Comparison of ENCODE assay signal across 1 cellular context in the genomic region with DNA sequence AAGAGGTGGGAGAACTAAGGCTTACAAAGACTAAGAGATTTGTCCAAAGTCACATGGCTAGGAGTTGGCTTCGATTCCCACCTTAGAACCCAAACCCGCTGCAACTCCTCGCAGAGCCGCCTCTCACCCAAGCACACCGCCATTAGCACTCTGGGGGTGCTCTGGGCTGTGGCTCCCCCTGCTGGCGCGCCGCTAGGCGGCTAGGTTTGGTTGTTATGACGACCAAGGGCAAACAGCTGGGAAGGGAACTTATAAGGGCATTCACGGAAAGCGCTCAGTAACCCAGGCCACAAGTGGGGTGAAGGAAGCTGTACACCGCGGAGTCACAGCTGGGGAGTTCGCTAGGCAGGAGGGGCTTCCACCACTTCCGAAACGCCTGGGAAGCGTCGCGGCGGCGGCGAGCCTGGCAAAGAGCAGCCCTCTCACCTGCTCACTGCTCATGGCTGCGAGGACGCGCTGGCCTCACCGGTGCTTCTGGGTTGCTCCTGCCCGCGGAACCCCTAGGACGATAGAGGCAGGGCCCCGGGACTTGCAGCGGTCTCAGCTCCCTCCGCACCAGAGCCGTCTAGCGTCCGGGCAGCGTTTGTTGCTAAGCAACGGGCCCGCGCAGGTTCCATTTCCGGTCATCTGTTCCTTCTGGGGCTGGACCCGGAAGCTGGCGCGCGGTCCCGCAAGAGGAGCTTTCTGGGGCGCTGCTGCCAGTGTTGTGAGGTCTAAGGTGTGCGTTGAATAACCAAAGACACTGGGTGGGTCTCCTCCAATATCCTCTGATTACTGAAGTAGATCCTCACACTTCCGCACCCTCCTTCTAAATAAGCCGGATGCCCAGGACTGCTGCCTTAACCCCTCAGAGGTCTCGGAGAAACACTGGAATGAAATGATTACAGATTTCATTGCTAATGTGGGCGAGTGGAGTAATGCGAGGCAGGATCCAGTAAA.
TF ChIP-seq lines count a peak whose summit lies in the region.

A gene (minus strand): TSS at position 567 of the 939 bp plus-strand sequence. CDS start 126 bp downstream, at position 441.

TF ChIP-seq in K562, 482 proteins besides CTCF, POLR2A, EP300 and RAD21 (continued from another document and continues in another):
- TF ChIP-seq, protein P1, sequence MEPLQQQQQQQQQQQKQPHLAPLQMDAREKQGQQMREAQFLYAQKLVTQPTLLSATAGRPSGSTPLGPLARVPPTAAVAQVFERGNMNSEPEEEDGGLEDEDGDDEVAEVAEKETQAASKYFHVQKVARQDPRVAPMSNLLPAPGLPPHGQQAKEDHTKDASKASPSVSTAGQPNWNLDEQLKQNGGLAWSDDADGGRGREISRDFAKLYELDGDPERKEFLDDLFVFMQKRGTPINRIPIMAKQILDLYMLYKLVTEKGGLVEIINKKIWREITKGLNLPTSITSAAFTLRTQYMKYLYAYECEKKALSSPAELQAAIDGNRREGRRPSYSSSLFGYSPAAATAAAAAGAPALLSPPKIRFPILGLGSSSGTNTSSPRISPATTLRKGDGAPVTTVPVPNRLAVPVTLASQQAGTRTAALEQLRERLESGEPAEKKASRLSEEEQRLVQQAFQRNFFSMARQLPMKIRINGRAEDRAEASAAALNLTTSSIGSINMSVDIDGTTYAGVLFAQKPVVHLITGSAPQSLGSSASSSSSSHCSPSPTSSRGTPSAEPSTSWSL (CRISPR knock-in tag; IDR thresholded peaks at IDR 0.05; ENCODE audit: borderline replicate concordance): no peak
- TF ChIP-seq MECOM (CRISPR knock-in tag; IDR thresholded peaks at IDR 0.05) (no peak), U2AF1 (optimal IDR thresholded peaks at IDR 0.05; ENCODE audit: low read depth, low read length) (no peak), POLR3A (IDR thresholded peaks at IDR 0.05; ENCODE audit: borderline replicate concordance, extremely low read depth, insufficient read depth, insufficient read length) (no peak), ZNF780A (CRISPR knock-in tag; IDR thresholded peaks at IDR 0.05) (no peak), SAP30 (IDR thresholded peaks at IDR 0.05; ENCODE audit: borderline replicate concordance, insufficient read depth, low read depth, low read length, poor library complexity, severe bottlenecking) (peak; percentile 97), ESRRA (IDR thresholded peaks at IDR 0.05; ENCODE audit: borderline replicate concordance, low read depth) (peak; percentile 69), ZC3H11A (IDR thresholded peaks at IDR 0.05; ENCODE audit: low read depth, low read length) (no peak), POLR2AphosphoS2 (IDR thresholded peaks at IDR 0.05; ENCODE audit: low read length) (no peak), RBM25 (IDR thresholded peaks at IDR 0.05; ENCODE audit: low read depth, low read length, severe bottlenecking) (no peak), E2F3 (CRISPR knock-in tag; IDR thresholded peaks at IDR 0.05) (no peak), SMARCC2 (IDR thresholded peaks at IDR 0.05; ENCODE audit: low read depth) (no peak), SRSF1 (IDR thresholded peaks at IDR 0.05; ENCODE audit: low read depth, low read length) (no peak), CEBPG (CRISPR knock-in tag; IDR thresholded peaks at IDR 0.05) (no peak), CEBPG (tag; conservative IDR thresholded peaks at IDR 0.05 in 1 of 2, IDR thresholded peaks at IDR 0.05 in 1 of 2) (no peak), ZKSCAN1 (IDR thresholded peaks at IDR 0.05; ENCODE audit: low read depth, low read length) (peak; percentile 7; the same call in 1 of the 2 replicates), NCOA2 (IDR thresholded peaks at IDR 0.05; ENCODE audit: partially characterized antibody in 2 of 2) (no peak), RBM14 (IDR thresholded peaks at IDR 0.05; ENCODE audit: borderline replicate concordance, insufficient read depth, low read depth, low read length) (no peak), NBN (IDR thresholded peaks at IDR 0.05; ENCODE audit: low read depth) (no peak), BDP1 (IDR thresholded peaks at IDR 0.05; ENCODE audit: insufficient read depth, insufficient read length) (no peak), SMARCA4 (IDR thresholded peaks at IDR 0.05) (no peak), PHTF2 (CRISPR knock-in tag; IDR thresholded peaks at IDR 0.05) (no peak), SAFB2 (IDR thresholded peaks at IDR 0.05; ENCODE audit: borderline replicate concordance, low read depth, low read length, severe bottlenecking) (no peak), HCFC1 (IDR thresholded peaks at IDR 0.05; ENCODE audit: low read depth, low read length) (peak; percentile 38), RBM34 (IDR thresholded peaks at IDR 0.05; ENCODE audit: borderline replicate concordance, insufficient read depth, low read length) (no peak), EP400 (IDR thresholded peaks at IDR 0.05) (peak; percentile 30; the same call in 1 of the 2 replicates), MIER1 (IDR thresholded peaks at IDR 0.05; ENCODE audit: low read depth) (no peak), CBX3 (IDR thresholded peaks at IDR 0.05; ENCODE audit: borderline replicate concordance in 1 of 2, low read length in 2 of 2) (no peak; a peak in 1 of 3 replicates), ZNF431 (CRISPR knock-in tag; IDR thresholded peaks at IDR 0.05) (no peak)
- TF ChIP-seq, protein P2, sequence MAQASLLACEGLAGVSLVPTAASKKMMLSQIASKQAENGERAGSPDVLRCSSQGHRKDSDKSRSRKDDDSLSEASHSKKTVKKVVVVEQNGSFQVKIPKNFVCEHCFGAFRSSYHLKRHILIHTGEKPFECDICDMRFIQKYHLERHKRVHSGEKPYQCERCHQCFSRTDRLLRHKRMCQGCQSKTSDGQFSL (CRISPR knock-in tag; IDR thresholded peaks at IDR 0.05): peak; percentile 78
- TF ChIP-seq, protein P2 (tag; IDR thresholded peaks at IDR 0.05): no peak
- TF ChIP-seq, protein P3, sequence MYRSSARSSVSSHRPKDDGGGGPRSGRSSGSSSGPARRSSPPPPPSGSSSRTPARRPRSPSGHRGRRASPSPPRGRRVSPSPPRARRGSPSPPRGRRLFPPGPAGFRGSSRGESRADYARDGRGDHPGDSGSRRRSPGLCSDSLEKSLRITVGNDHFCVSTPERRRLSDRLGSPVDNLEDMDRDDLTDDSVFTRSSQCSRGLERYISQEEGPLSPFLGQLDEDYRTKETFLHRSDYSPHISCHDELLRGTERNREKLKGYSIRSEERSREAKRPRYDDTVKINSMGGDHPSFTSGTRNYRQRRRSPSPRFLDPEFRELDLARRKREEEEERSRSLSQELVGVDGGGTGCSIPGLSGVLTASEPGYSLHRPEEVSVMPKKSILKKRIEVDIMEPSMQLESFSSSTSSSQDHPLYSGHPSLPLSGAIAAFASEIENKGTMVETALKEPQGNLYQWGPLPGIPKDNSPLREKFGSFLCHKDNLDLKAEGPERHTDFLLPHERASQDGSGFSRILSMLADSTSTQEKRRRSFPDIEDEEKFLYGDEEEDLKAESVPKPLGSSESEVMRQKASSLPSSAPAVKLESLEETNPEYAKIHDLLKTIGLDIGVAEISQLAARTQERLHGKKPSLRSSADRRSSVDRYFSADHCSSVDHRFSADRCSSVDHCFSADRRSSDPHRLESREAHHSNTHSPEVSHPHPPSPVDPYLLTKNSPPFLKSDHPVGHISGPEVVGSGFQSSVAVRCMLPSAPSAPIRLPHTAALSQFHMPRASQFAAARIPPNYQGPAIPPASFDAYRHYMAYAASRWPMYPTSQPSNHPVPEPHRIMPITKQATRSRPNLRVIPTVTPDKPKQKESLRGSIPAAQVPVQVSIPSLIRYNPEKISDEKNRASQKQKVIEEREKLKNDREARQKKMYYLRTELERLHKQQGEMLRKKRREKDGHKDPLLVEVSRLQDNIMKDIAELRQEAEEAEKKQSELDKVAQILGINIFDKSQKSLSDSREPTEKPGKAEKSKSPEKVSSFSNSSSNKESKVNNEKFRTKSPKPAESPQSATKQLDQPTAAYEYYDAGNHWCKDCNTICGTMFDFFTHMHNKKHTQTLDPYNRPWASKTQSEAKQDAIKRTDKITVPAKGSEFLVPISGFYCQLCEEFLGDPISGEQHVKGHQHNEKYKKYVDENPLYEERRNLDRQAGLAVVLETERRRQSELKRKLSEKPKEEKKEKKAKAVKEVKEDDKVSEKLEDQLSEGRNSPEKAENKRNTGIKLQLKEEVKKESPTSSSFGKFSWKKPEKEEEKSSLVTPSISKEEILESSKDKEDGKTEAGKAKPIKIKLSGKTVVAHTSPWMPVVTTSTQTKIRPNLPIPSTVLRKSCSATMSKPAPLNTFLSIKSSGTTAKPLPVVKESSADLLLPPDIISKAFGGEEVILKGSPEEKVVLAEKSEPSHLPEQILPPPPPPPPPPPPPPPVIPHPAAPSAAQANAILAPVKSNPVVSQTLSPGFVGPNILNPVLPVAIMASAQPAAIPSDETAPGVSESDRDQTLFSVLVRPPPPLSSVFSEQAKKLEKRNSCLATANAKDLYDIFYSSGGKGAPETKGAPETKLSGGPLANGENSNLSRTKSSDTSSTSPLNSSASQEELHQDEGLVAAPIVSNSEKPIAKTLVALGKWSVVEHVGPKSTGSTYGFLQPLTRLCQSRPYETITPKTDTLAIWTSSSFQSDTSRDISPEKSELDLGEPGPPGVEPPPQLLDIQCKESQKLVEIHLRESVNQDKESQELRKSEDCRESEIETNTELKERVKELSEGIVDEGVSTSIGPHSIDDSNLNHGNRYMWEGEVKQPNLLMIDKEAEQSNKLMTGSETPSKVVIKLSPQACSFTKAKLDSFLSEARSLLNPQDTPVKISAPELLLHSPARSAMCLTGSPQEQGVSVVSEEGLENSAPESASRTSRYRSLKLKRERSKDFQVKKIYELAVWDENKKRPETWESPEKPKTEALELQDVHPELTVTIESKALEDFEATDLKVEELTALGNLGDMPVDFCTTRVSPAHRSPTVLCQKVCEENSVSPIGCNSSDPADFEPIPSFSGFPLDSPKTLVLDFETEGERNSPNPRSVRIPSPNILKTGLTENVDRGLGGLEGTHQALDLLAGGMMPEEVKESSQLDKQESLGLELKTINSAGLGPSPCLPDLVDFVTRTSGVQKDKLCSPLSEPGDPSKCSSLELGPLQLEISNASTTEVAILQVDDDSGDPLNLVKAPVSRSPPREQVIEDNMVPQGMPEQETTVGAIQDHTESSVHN (IDR thresholded peaks at IDR 0.05; ENCODE audit: borderline replicate concordance in 1 of 2, low read depth in 1 of 2): no peak
- TF ChIP-seq, protein P4, sequence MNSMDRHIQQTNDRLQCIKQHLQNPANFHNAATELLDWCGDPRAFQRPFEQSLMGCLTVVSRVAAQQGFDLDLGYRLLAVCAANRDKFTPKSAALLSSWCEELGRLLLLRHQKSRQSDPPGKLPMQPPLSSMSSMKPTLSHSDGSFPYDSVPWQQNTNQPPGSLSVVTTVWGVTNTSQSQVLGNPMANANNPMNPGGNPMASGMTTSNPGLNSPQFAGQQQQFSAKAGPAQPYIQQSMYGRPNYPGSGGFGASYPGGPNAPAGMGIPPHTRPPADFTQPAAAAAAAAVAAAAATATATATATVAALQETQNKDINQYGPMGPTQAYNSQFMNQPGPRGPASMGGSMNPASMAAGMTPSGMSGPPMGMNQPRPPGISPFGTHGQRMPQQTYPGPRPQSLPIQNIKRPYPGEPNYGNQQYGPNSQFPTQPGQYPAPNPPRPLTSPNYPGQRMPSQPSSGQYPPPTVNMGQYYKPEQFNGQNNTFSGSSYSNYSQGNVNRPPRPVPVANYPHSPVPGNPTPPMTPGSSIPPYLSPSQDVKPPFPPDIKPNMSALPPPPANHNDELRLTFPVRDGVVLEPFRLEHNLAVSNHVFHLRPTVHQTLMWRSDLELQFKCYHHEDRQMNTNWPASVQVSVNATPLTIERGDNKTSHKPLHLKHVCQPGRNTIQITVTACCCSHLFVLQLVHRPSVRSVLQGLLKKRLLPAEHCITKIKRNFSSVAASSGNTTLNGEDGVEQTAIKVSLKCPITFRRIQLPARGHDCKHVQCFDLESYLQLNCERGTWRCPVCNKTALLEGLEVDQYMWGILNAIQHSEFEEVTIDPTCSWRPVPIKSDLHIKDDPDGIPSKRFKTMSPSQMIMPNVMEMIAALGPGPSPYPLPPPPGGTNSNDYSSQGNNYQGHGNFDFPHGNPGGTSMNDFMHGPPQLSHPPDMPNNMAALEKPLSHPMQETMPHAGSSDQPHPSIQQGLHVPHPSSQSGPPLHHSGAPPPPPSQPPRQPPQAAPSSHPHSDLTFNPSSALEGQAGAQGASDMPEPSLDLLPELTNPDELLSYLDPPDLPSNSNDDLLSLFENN (IDR thresholded peaks at IDR 0.05; ENCODE audit: low read depth in 2 of 2, low read length in 2 of 2): no peak
- TF ChIP-seq, protein P5, sequence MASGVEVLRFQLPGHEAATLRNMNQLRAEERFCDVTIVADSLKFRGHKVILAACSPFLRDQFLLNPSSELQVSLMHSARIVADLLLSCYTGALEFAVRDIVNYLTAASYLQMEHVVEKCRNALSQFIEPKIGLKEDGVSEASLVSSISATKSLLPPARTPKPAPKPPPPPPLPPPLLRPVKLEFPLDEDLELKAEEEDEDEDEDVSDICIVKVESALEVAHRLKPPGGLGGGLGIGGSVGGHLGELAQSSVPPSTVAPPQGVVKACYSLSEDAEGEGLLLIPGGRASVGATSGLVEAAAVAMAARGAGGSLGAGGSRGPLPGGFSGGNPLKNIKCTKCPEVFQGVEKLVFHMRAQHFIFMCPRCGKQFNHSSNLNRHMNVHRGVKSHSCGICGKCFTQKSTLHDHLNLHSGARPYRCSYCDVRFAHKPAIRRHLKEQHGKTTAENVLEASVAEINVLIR (CRISPR knock-in tag; IDR thresholded peaks at IDR 0.05): no peak
- TF ChIP-seq, protein P6, sequence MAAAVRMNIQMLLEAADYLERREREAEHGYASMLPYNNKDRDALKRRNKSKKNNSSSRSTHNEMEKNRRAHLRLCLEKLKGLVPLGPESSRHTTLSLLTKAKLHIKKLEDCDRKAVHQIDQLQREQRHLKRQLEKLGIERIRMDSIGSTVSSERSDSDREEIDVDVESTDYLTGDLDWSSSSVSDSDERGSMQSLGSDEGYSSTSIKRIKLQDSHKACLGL (CRISPR knock-in tag; IDR thresholded peaks at IDR 0.05; ENCODE audit: borderline replicate concordance, poor library complexity, severe bottlenecking): no peak
- TF ChIP-seq, protein P7, sequence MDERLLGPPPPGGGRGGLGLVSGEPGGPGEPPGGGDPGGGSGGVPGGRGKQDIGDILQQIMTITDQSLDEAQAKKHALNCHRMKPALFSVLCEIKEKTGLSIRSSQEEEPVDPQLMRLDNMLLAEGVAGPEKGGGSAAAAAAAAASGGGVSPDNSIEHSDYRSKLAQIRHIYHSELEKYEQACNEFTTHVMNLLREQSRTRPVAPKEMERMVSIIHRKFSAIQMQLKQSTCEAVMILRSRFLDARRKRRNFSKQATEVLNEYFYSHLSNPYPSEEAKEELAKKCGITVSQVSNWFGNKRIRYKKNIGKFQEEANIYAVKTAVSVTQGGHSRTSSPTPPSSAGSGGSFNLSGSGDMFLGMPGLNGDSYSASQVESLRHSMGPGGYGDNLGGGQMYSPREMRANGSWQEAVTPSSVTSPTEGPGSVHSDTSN (CRISPR knock-in tag; IDR thresholded peaks at IDR 0.05; ENCODE audit: low read depth): no peak
- TF ChIP-seq, protein P7 (tag; conservative IDR thresholded peaks at IDR 0.05; ENCODE audit: low read depth): no peak
